In the genomic region with DNA sequence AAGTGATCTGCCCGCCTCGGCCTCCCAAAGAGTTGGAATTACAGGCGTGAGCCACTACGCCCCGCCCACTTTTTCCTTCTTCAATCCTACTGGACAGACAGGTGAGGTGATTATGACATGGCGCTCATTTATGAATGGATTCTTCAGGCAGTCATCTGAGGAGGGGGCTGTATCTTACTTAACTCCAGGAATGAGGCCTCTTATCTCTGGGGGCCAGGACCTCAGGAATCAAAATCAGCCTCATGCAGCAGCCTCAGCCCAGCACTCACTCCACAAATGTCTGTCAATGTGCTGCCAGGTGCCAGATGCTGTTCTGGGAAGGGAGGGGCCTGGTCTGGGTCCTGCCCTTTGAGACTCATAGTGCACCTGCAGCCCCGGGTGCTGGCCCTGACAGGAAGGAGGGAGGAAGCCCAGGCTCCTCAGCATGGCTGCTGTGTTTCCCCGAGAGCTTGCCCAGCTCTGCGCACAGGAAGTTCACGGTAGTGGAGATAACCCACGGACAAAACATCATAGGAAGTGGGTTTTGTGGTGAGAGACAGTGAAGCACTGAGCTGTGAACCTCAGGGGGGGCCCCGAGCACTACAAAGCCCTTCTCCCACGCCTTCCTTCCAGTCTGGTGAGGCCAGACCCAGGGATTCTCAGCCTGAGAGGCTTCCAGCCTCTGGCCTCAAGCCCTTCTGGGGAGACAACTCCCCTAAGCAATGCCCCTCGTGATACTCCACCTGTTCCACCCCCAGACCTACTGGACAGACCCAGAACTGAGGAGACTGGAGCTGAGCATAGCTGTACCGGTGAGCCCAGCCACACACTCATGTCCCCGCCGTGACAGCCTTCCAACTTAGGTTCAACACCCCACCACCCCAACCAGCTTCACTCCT, we compare ENCODE assay signal across 8 cellular contexts. TPM values are rescaled to one million over a fixed set of nuclear protein-coding genes. Genes with fewer than 3 reads are reported as not detected.
DNase-seq lines count a peak whose midpoint lies in the region; ATAC-seq and TF ChIP-seq lines count a peak whose summit lies in the region.

No MANE protein-coding gene starts in this region.

- DNase-seq in MCF 10A (ENCODE audit: unreplicated experiment) = no peak
- DNase-seq in breast epithelium (ENCODE audit: low spot score in 2 of 2) = no peak
- DNase-seq in OCI-LY7 (ENCODE audit: low spot score) = peak; percentile 95
- DNase-seq in activated T-cell treated with anti-CD3 and anti-CD28 coated beads, Interleukin-2, amount 50 U/mL, for 1 hour = peak; percentile 84
- DNase-seq in hepatic stellate cell (ENCODE audit: low spot score) = peak; percentile 27
- peak; percentile 56 to 72 (median 70) for DNase-seq in stimulated activated CD4-positive, alpha-beta T cell treated with anti-CD3 and anti-CD28 coated beads, TNF-alpha, amount 100 ng/mL, for 4 hours (ENCODE audit: low read depth in 3 of 3)
- DNase-seq in cortex of kidney (lab: John Stamatoyannopoulos, UW) = no peak

- H3K27me3 Mint-ChIP-seq in MCF 10A (ENCODE audit: insufficient read depth, unreplicated experiment) = no peaks in the 10 kb centered on the region

- H3K4me2 ChIP-seq in OCI-LY7 (ENCODE audit: low read length) = peak overlapping the region; percentile 50

- H3K4me1 Mint-ChIP-seq in MCF 10A (ENCODE audit: insufficient read depth, unreplicated experiment) = peaks cover 21% of the 10 kb centered on the region

- no peak overlapping the region for H3K4me3 Mint-ChIP-seq in MCF 10A (ENCODE audit: unreplicated experiment)

- H3K9me2 ChIP-seq in OCI-LY7 (ENCODE audit: insufficient read depth, low read length) = no peaks in the 10 kb centered on the region

- H3K27ac Mint-ChIP-seq in MCF 10A (ENCODE audit: low read depth, unreplicated experiment) = peak overlapping the region; percentile 8

- BruUV-seq in MCF 10A (replicated peaks; lab: Mats Ljungman, UMichigan) = no TSS peak
- no TSS peak for BruUV-seq in OCI-LY7 (replicated peaks; lab: Mats Ljungman, UMichigan)

- no peak for TF ChIP-seq POLR2A in breast epithelium (IDR thresholded peaks at IDR 0.05)

- H3K27me3 ChIP-seq in breast epithelium = no peaks in the 10 kb centered on the region

- ATAC-seq in HG03095 (IDR thresholded peaks at IDR 0.05; ENCODE audit: unreplicated experiment) = peak; percentile 95

- H3K36me3 Mint-ChIP-seq in MCF 10A (ENCODE audit: insufficient read depth, unreplicated experiment) = peaks cover 9% of the 10 kb centered on the region

- H3K27ac ChIP-seq in breast epithelium = no peak overlapping the region
- H3K27ac ChIP-seq in OCI-LY7 (ENCODE audit: low read depth, low read length, poor library complexity, severe bottlenecking) = no peak overlapping the region

- H3K9me3 Mint-ChIP-seq in MCF 10A (ENCODE audit: unreplicated experiment) = no peaks in the 10 kb centered on the region

- no peak for TF ChIP-seq CTCF in MCF 10A (IDR thresholded peaks at IDR 0.05; ENCODE audit: unreplicated experiment)
- TF ChIP-seq CTCF in breast epithelium (IDR thresholded peaks at IDR 0.05) = no peak
- no peak for TF ChIP-seq CTCF in OCI-LY7 (conservative IDR thresholded peaks at IDR 0.05; ENCODE audit: low read length)

- H2AFZ ChIP-seq in OCI-LY7 (ENCODE audit: low read length) = no peak overlapping the region

- peaks cover 7% of the 10 kb centered on the region; the same call in 1 of the 2 replicates for H4K20me1 ChIP-seq in OCI-LY7 (ENCODE audit: insufficient read depth, low read length)

- H3K4me1 ChIP-seq in breast epithelium (no peaks in the 10 kb centered on the region), OCI-LY7 (ENCODE audit: insufficient read depth, low read length, poor library complexity, severe bottlenecking) (peaks cover 21% of the 10 kb centered on the region)

- H3K79me2 ChIP-seq in OCI-LY7 (ENCODE audit: insufficient read depth, low read depth, low read length) = no peaks in the 10 kb centered on the region

- H3K4me3 ChIP-seq in breast epithelium (no peak overlapping the region), OCI-LY7 (ENCODE audit: low read depth, low read length, poor library complexity, severe bottlenecking) (peak overlapping the region; percentile 8)

- POLR2A ChIA-PET in MCF 10A (lab: Yijun Ruan, JAX) = interaction anchor here (1.2 kb wide), 1 partner anchor 15 kb away, joined by 4 read pairs; no protein-coding TSS in a partner anchor
- POLR2A ChIA-PET in OCI-LY7 (lab: Charles Lee) = interaction anchor here (0.5 to 1.1 kb wide), 3 partner anchors 19 to 371 kb away, joined by 3 to 6 read pairs (median 3); a partner anchor contains a TSS

- H3K9me3 ChIP-seq in breast epithelium (no peaks in the 10 kb centered on the region), OCI-LY7 (ENCODE audit: low read length) (no peaks in the 10 kb centered on the region)

- intact Hi-C loops in MCF 10A (cut with micrococcal nuclease) = no loop called here
- intact Hi-C loops in breast epithelium (cut with DNase I; ENCODE audit: low total_unique reads) = no loop called here
- intact Hi-C loops in OCI-LY7 (cut with micrococcal nuclease; ENCODE audit: unreplicated experiment) = loop anchor here (2.0 kb wide), 1 partner anchor 44 kb away; a partner anchor contains a TSS

- CTCF ChIA-PET in MCF 10A (lab: Yijun Ruan, JAX) (no interaction called here), OCI-LY7 (lab: Charles Lee; ENCODE audit: unreplicated experiment) (interaction anchor here (0.6 kb wide), 1 partner anchor 150 kb away, joined by 4 read pairs; no protein-coding TSS in a partner anchor)

- H3K36me3 ChIP-seq in breast epithelium (no peaks in the 10 kb centered on the region), OCI-LY7 (ENCODE audit: insufficient read depth, low read length) (no peaks in the 10 kb centered on the region)

RNA-seq across cellular contexts. Expression of a gene that starts 22.3 kb away (rescaled TPM):
- total RNA-seq in MCF 10A (2022) (24.8 and 27.6 TPM in 2 replicates), breast epithelium (10 to 100 TPM in 2 of 3 donors, 1 to 10 TPM in 1; 5.8 to 55.8 (median 48.2) TPM), OCI-LY7 (2022) (4.8 and 5.5 TPM in 2 replicates)
- 0.41 and 1.4 TPM in 2 replicates for total RNA-seq in OCI-LY7 (2014; rRNA removed; shearing (Covaris generic))

RNA-seq across cellular contexts. Expression of a gene that starts 22.4 kb away (rescaled TPM):
- total RNA-seq in MCF 10A (2022) (not detected in 2 replicates), breast epithelium (not detected), OCI-LY7 (2022) (not detected in 2 replicates)
- not detected in 2 replicates for total RNA-seq in OCI-LY7 (2014; rRNA removed; shearing (Covaris generic))

RNA-seq across cellular contexts. Expression of a gene that starts 44.9 kb away (rescaled TPM):
- total RNA-seq in MCF 10A (2022) (not detected in 2 replicates), breast epithelium (1 to 10 TPM; 2.3 to 7.6 (median 6.2) TPM), OCI-LY7 (2022) (9.7 and 14.7 TPM in 2 replicates)
- total RNA-seq in OCI-LY7 (2014; rRNA removed; shearing (Covaris generic)) = 0.31 and 0.88 TPM in 2 replicates

RNA-seq across cellular contexts. Expression of a gene that starts 55.8 kb away (rescaled TPM):
- total RNA-seq in MCF 10A (2022) (0.56 and 1.1 TPM in 2 replicates), breast epithelium (1 to 10 TPM in 2 of 3 donors, under 1 TPM in 1; 0.64 to 8.3 (median 6.2) TPM), OCI-LY7 (2022) (6.7 and 9.8 TPM in 2 replicates)
- 0.21 and 1.0 TPM in 2 replicates for total RNA-seq in OCI-LY7 (2014; rRNA removed; shearing (Covaris generic))

Comparison
In these comparisons a context has a peak if more than half of its experiments do, and no peak if none do; other contexts are left out.
1. DNase-seq: peak in OCI-LY7 (single experiment), activated T-cell treated with anti-CD3 and anti-CD28 coated beads, Interleukin-2, amount 50 U/mL, for 1 hour (single experiment), hepatic stellate cell (single experiment) and stimulated activated CD4-positive, alpha-beta T cell treated with anti-CD3 and anti-CD28 coated beads, TNF-alpha, amount 100 ng/mL, for 4 hours (3 of 3); none in MCF 10A (single experiment), breast epithelium (0 of 2) and cortex of kidney (single experiment).